26 cellular contexts compared by ENCODE assay signal in genomic region chr15:68192117-68192516, GRCh38. TPM values are rescaled to one million over a fixed set of nuclear protein-coding genes. Genes with fewer than 3 reads are reported as not detected.
DNase-seq lines count a peak whose midpoint lies in the region; ATAC-seq and TF ChIP-seq lines count a peak whose summit lies in the region.
"Had no signal": no experiment of that assay in that cellular context is flagged by ENCODE, and none has a peak within 500 bp of the region (broad histone marks: within the 10 kb centered on the region; RNA-seq: fewer than 3 reads in every experiment).

No MANE protein-coding gene starts in this region.

- peak overlapping the region; percentile 45 for H3K27ac Mint-ChIP-seq in activated T-cell treated with anti-CD3 and anti-CD28 coated beads, Interleukin-2, amount 50 U/mL, for 24 hours
- H3K27ac Mint-ChIP-seq in stimulated activated naive B cell treated with anti-CD40 and anti-IgM and Interleukin-4, amounts not matched to agents 10 μg/mL and 1 μg/mL and 100 μg/mL, for 72 hours, result peak overlapping the region; percentile 83

- H3K27ac ChIP-seq in OCI-LY3 (ENCODE audit: low read length), result peak overlapping the region; percentile 40
- peak overlapping the region; percentile 57 for H3K27ac ChIP-seq in hepatocyte
- H3K27ac ChIP-seq: BLaER1 treated with 17β-estradiol and CSF1 and Interleukin-3, amounts not matched to agents 10 nM and 100 nM; colonic mucosa; heart right ventricle; RWPE1; suprapubic skin had no signal

- no peak for DNase-seq in activated T-cell treated with anti-CD3 and anti-CD28 coated beads, Interleukin-2, amount 50 U/mL, for 24 hours
- DNase-seq in activated T-cell treated with anti-CD3 and anti-CD28 coated beads for 4 hours (no peak), hepatocyte (ENCODE audit: low spot score) (peak; percentile 5)
- DNase-seq in stimulated activated naive B cell treated with anti-CD40 and anti-IgM and Interleukin-4, amounts not matched to agents 10 μg/mL and 1 μg/mL and 100 μg/mL, for 72 hours, result no peak
- no peak for DNase-seq in stimulated activated CD4-positive, alpha-beta T cell treated with anti-CD3 and anti-CD28 coated beads, Interleukin-4, amount 100 ng/mL, for 4 hours
- DNase-seq: activated CD4-positive, CD25-positive, alpha-beta regulatory T cell treated with anti-CD3 and anti-CD28 coated beads, Interleukin-2, amount 50 U/mL, for 72 hours; colonic mucosa; DMS153; GF-D8; Karpas-422; left lung; NCI-H1048; NCI-H2029; NCI-H446 treated with DMSO at 0.1 percent for 48 hours; retina; T-helper 9 cell had no signal

- H3K4me1 ChIP-seq in OCI-LY3 (ENCODE audit: low read length), result peaks cover 68% of the 10 kb centered on the region
- peaks cover 9% of the 10 kb centered on the region for H3K4me1 ChIP-seq in hepatocyte (ENCODE audit: insufficient read depth)
- H3K4me1 ChIP-seq: colonic mucosa, left lung had no signal

- 85% methylated on average over 4 of the region's 4 CpGs for WGBS in hepatocyte (ENCODE audit: low lambda C conversion rate, missing lambda C conversion rate)

- H4K20me1 ChIP-seq in OCI-LY3 (ENCODE audit: insufficient read depth, low read length) (no peaks in the 10 kb centered on the region), hepatocyte (ENCODE audit: insufficient read depth, poor library complexity, severe bottlenecking) (no peaks in the 10 kb centered on the region)

- H3K4me2 ChIP-seq in OCI-LY3 (ENCODE audit: low read length) (peak overlapping the region; percentile 22), hepatocyte (no peak overlapping the region)
- H3K4me2 ChIP-seq: BLaER1 treated with 17β-estradiol and CSF1 and Interleukin-3, amounts not matched to agents 10 nM and 100 nM had no signal

- H2AFZ ChIP-seq in OCI-LY3 (ENCODE audit: low read depth, low read length) (no peak overlapping the region), hepatocyte (no peak overlapping the region)

- no peaks in the 10 kb centered on the region for H3K27me3 Mint-ChIP-seq in activated T-cell treated with anti-CD3 and anti-CD28 coated beads, Interleukin-2, amount 50 U/mL, for 24 hours
- no peaks in the 10 kb centered on the region for H3K27me3 Mint-ChIP-seq in stimulated activated naive B cell treated with anti-CD40 and anti-IgM and Interleukin-4, amounts not matched to agents 10 μg/mL and 1 μg/mL and 100 μg/mL, for 72 hours
- H3K27me3 Mint-ChIP-seq: activated T-helper 17 cell treated with anti-CD3 and anti-CD28 coated beads, Interleukin-2, amount 50 U/mL, for 72 hours; brain had no signal

- H3K27me3 ChIP-seq in OCI-LY3 (ENCODE audit: low read depth, low read length) (no peaks in the 10 kb centered on the region), hepatocyte (no peaks in the 10 kb centered on the region)
- H3K27me3 ChIP-seq: BLaER1 treated with 17β-estradiol and CSF1 and Interleukin-3, amounts not matched to agents 10 nM and 100 nM; colonic mucosa; heart right ventricle; left lung; suprapubic skin had no signal

- no peaks in the 10 kb centered on the region for H3K9me3 Mint-ChIP-seq in activated T-cell treated with anti-CD3 and anti-CD28 coated beads, Interleukin-2, amount 50 U/mL, for 24 hours
- H3K9me3 Mint-ChIP-seq in stimulated activated naive B cell treated with anti-CD40 and anti-IgM and Interleukin-4, amounts not matched to agents 10 μg/mL and 1 μg/mL and 100 μg/mL, for 72 hours, result no peaks in the 10 kb centered on the region
- H3K9me3 Mint-ChIP-seq: activated T-helper 17 cell treated with anti-CD3 and anti-CD28 coated beads, Interleukin-2, amount 50 U/mL, for 72 hours; brain had no signal

- H3K4me3 Mint-ChIP-seq in activated T-cell treated with anti-CD3 and anti-CD28 coated beads, Interleukin-2, amount 50 U/mL, for 24 hours, result no peak overlapping the region
- H3K4me3 Mint-ChIP-seq in stimulated activated naive B cell treated with anti-CD40 and anti-IgM and Interleukin-4, amounts not matched to agents 10 μg/mL and 1 μg/mL and 100 μg/mL, for 72 hours, result no peak overlapping the region
- H3K4me3 Mint-ChIP-seq: activated T-helper 17 cell treated with anti-CD3 and anti-CD28 coated beads, Interleukin-2, amount 50 U/mL, for 72 hours; brain had no signal

- H3K9me2 ChIP-seq in hepatocyte (replicated peaks; ENCODE audit: insufficient read depth), result no peaks in the 10 kb centered on the region

- no peaks in the 10 kb centered on the region for H3K9me3 ChIP-seq in OCI-LY3 (ENCODE audit: insufficient read depth, low read length)
- no peaks in the 10 kb centered on the region for H3K9me3 ChIP-seq in hepatocyte (ENCODE audit: low read depth)
- H3K9me3 ChIP-seq: BLaER1 treated with 17β-estradiol and CSF1 and Interleukin-3, amounts not matched to agents 10 nM and 100 nM; colonic mucosa; heart right ventricle; left lung; suprapubic skin had no signal

- H3K9ac ChIP-seq in OCI-LY3 (ENCODE audit: low read length), result no peak overlapping the region
- H3K9ac ChIP-seq: BLaER1 treated with 17β-estradiol and CSF1 and Interleukin-3, amounts not matched to agents 10 nM and 100 nM had no signal

- no peaks in the 10 kb centered on the region; the same call in 1 of the 2 replicates for H3K79me2 ChIP-seq in OCI-LY3 (ENCODE audit: low read length)
- peaks cover 4% of the 10 kb centered on the region for H3K79me2 ChIP-seq in hepatocyte

- H3K36me3 Mint-ChIP-seq in activated T-cell treated with anti-CD3 and anti-CD28 coated beads, Interleukin-2, amount 50 U/mL, for 24 hours (ENCODE audit: low read depth), result peaks cover 95% of the 10 kb centered on the region
- H3K36me3 Mint-ChIP-seq in stimulated activated naive B cell treated with anti-CD40 and anti-IgM and Interleukin-4, amounts not matched to agents 10 μg/mL and 1 μg/mL and 100 μg/mL, for 72 hours, result peaks cover 46 to 62% of the 10 kb centered on the region in 2 donors

- H3K4me3 ChIP-seq in OCI-LY3 (ENCODE audit: low read length) (no peak overlapping the region), hepatocyte (no peak overlapping the region)
- H3K4me3 ChIP-seq: BLaER1 treated with 17β-estradiol and CSF1 and Interleukin-3, amounts not matched to agents 10 nM and 100 nM; colonic mucosa; heart right ventricle; left lung; suprapubic skin had no signal

- no peak for ATAC-seq in stimulated activated naive B cell treated with anti-CD40 and anti-IgM and Interleukin-4, amounts not matched to agents 10 μg/mL and 1 μg/mL and 100 μg/mL, for 72 hours (replicated peaks)
- no peak for ATAC-seq in HG02759 (IDR thresholded peaks at IDR 0.05; ENCODE audit: unreplicated experiment)
- no peak for ATAC-seq in HG03520 (IDR thresholded peaks at IDR 0.05; ENCODE audit: unreplicated experiment)
- ATAC-seq: activated T-helper 17 cell treated with anti-CD3 and anti-CD28 coated beads, Interleukin-2, amount 50 U/mL, for 72 hours; SK-N-SH treated with all-trans-retinoic acid at 6 μM for 48 hours had no signal

- H3K4me1 Mint-ChIP-seq in activated T-cell treated with anti-CD3 and anti-CD28 coated beads, Interleukin-2, amount 50 U/mL, for 24 hours (ENCODE audit: low read depth), result peaks cover 5% of the 10 kb centered on the region
- peaks cover 0 to 7% of the 10 kb centered on the region in 2 donors for H3K4me1 Mint-ChIP-seq in stimulated activated naive B cell treated with anti-CD40 and anti-IgM and Interleukin-4, amounts not matched to agents 10 μg/mL and 1 μg/mL and 100 μg/mL, for 72 hours

- no peak; the same call in 1 of the 2 replicates for TF ChIP-seq CTCF in OCI-LY3 (IDR thresholded peaks at IDR 0.05; ENCODE audit: low read depth, low read length)
- no peak for TF ChIP-seq CTCF in hepatocyte (IDR thresholded peaks at IDR 0.05; ENCODE audit: poor library complexity)

- peaks cover 69% of the 10 kb centered on the region for H3K36me3 ChIP-seq in OCI-LY3 (replicated peaks; ENCODE audit: low read depth, low read length)
- H3K36me3 ChIP-seq in hepatocyte (replicated peaks; ENCODE audit: insufficient read depth, low read depth), result no peaks in the 10 kb centered on the region

RNA-seq across cellular contexts. Expression of gene CALML4, which starts 13.0 kb away (rescaled TPM):
- total RNA-seq in hepatocyte, result 44.8 and 49.6 TPM in 2 replicates
- polyA plus RNA-seq in hepatocyte, result 72.7 and 79.8 TPM in 2 replicates

RNA-seq across cellular contexts. Expression of gene CLN6, which starts 37.4 kb away (rescaled TPM):
- total RNA-seq in hepatocyte, result 18.7 and 19.5 TPM in 2 replicates
- polyA plus RNA-seq in hepatocyte, result 10.7 and 11.0 TPM in 2 replicates
